In genomic region chr20:52649727-52650126, GRCh38 we compare ENCODE assay signal across 17 cellular contexts.
DNase-seq lines count a peak whose midpoint lies in the region; ATAC-seq and TF ChIP-seq lines count a peak whose summit lies in the region.
"Had no signal": no experiment of that assay in that cellular context is flagged by ENCODE, and none has a peak within 500 bp of the region (broad histone marks: within the 10 kb centered on the region; RNA-seq: fewer than 3 reads in every experiment).

No MANE protein-coding gene starts in this region.

- no peaks in the 10 kb centered on the region for H3K9me3 ChIP-seq in CD8-positive, alpha-beta T cell (ENCODE audit: low read length)

- H3K27ac ChIP-seq in epithelial cell of prostate: no peak overlapping the region
- H3K27ac ChIP-seq in CD8-positive, alpha-beta T cell (ENCODE audit: low read depth, low read length): no peak overlapping the region
- H3K27ac ChIP-seq: 22Rv1, PC-9 had no signal

- no peak overlapping the region for H3K4me3 ChIP-seq in CD8-positive, alpha-beta T cell (ENCODE audit: low read depth, low read length)
- H3K4me3 ChIP-seq: PC-9 had no signal

- H3K27me3 ChIP-seq in CD8-positive, alpha-beta T cell (ENCODE audit: insufficient read depth, low read length): no peaks in the 10 kb centered on the region

- DNase-seq in NCI-H2227 (lab: John Stamatoyannopoulos, UW; ENCODE audit: unreplicated experiment): peak; percentile 5
- DNase-seq in NCI-H2227 treated with DMSO at 0.1 percent for 48 hours (lab: John Stamatoyannopoulos, UW): no peak
- DNase-seq in NCI-H2029 treated with DMSO at 0.1 percent for 48 hours (lab: John Stamatoyannopoulos, UW): peak; percentile 67
- peak; percentile 4 for DNase-seq in NCI-H69 (lab: John Stamatoyannopoulos, UW)
- DNase-seq in epithelial cell of prostate (ENCODE audit: low read depth, low spot score): peak; percentile 16
- no peak for DNase-seq in activated CD8-positive, alpha-beta T cell treated with anti-CD3 and anti-CD28 coated beads for 36 hours
- no peak for DNase-seq in EL
- no peak for DNase-seq in CD8-positive, alpha-beta T cell
- DNase-seq: AML-193, COR-L47, DMS 273 treated with DMSO at 0.1 percent for 48 hours, KG1, NCI-H1436 treated with DMSO at 0.1 percent for 48 hours, NCI-H446 treated with DMSO at 0.1 percent for 48 hours had no signal

- peaks cover 3% of the 10 kb centered on the region for H3K27me3 Mint-ChIP-seq in activated CD8-positive, alpha-beta T cell treated with anti-CD3 and anti-CD28 coated beads for 36 hours
- peaks cover 3% of the 10 kb centered on the region for H3K27me3 Mint-ChIP-seq in CD8-positive, alpha-beta T cell (ENCODE audit: low read depth)

- ATAC-seq in activated CD8-positive, alpha-beta T cell treated with anti-CD3 and anti-CD28 coated beads for 36 hours: no peak
- ATAC-seq in CD8-positive, alpha-beta T cell: no peak

- no peak overlapping the region for H3K4me3 Mint-ChIP-seq in activated CD8-positive, alpha-beta T cell treated with anti-CD3 and anti-CD28 coated beads for 36 hours
- no peak overlapping the region for H3K4me3 Mint-ChIP-seq in CD8-positive, alpha-beta T cell
- H3K4me3 Mint-ChIP-seq: CD14-positive monocyte had no signal

- no peaks in the 10 kb centered on the region for H3K36me3 Mint-ChIP-seq in activated CD8-positive, alpha-beta T cell treated with anti-CD3 and anti-CD28 coated beads for 36 hours (ENCODE audit: low read depth)
- no peaks in the 10 kb centered on the region for H3K36me3 Mint-ChIP-seq in CD8-positive, alpha-beta T cell
- H3K36me3 Mint-ChIP-seq: CD14-positive monocyte had no signal

- TF ChIP-seq CTCF in activated CD8-positive, alpha-beta T cell treated with anti-CD3 and anti-CD28 coated beads for 36 hours (IDR thresholded peaks at IDR 0.05): no peak
- no peak for TF ChIP-seq CTCF in CD8-positive, alpha-beta T cell (IDR thresholded peaks at IDR 0.05)

- H3K4me1 ChIP-seq in CD8-positive, alpha-beta T cell (ENCODE audit: insufficient read depth, low read length): no peaks in the 10 kb centered on the region

- intact Hi-C loops in activated CD8-positive, alpha-beta T cell treated with anti-CD3 and anti-CD28 coated beads for 36 hours (cut with micrococcal nuclease): no loop called here
- intact Hi-C loops in CD8-positive, alpha-beta T cell (cut with DNase I, micrococcal nuclease): no loop called here

- no peaks in the 10 kb centered on the region for H3K9me3 Mint-ChIP-seq in activated CD8-positive, alpha-beta T cell treated with anti-CD3 and anti-CD28 coated beads for 36 hours
- H3K9me3 Mint-ChIP-seq in CD8-positive, alpha-beta T cell: no peaks in the 10 kb centered on the region

- no peaks in the 10 kb centered on the region for H3K36me3 ChIP-seq in CD8-positive, alpha-beta T cell (ENCODE audit: insufficient read depth, low read length)

- POLR2A ChIA-PET in activated CD8-positive, alpha-beta T cell treated with anti-CD3 and anti-CD28 coated beads for 36 hours (lab: Charles Lee): no interaction called here
- POLR2A ChIA-PET in CD8-positive, alpha-beta T cell (lab: Charles Lee): no interaction called here

- H3K4me1 Mint-ChIP-seq in activated CD8-positive, alpha-beta T cell treated with anti-CD3 and anti-CD28 coated beads for 36 hours (ENCODE audit: low read depth): no peaks in the 10 kb centered on the region
- no peaks in the 10 kb centered on the region for H3K4me1 Mint-ChIP-seq in CD8-positive, alpha-beta T cell (ENCODE audit: low read depth)

- no peak overlapping the region for H3K27ac Mint-ChIP-seq in activated CD8-positive, alpha-beta T cell treated with anti-CD3 and anti-CD28 coated beads for 36 hours
- H3K27ac Mint-ChIP-seq in CD8-positive, alpha-beta T cell: no peak overlapping the region

- CTCF ChIA-PET in activated CD8-positive, alpha-beta T cell treated with anti-CD3 and anti-CD28 coated beads for 36 hours (lab: Charles Lee): no interaction called here
- CTCF ChIA-PET in CD8-positive, alpha-beta T cell (lab: Charles Lee): no interaction called here

Comparison
In these comparisons a context has a peak if more than half of its experiments do, and no peak if none do; other contexts are left out.
1. DNase-seq: peak in NCI-H2227 (single experiment), NCI-H2029 treated with DMSO at 0.1 percent for 48 hours (single experiment), NCI-H69 (single experiment) and epithelial cell of prostate (single experiment); none in NCI-H2227 treated with DMSO at 0.1 percent for 48 hours (single experiment), activated CD8-positive, alpha-beta T cell treated with anti-CD3 and anti-CD28 coated beads for 36 hours (single experiment), EL (single experiment) and CD8-positive, alpha-beta T cell (0 of 7).